Comparison of ENCODE assay signal across 9 cellular contexts in genomic region chr1:26290416-26291261, GRCh38. TPM values are rescaled to one million over a fixed set of nuclear protein-coding genes. Genes with fewer than 3 reads are reported as not detected.
DNase-seq lines count a peak whose midpoint lies in the region; ATAC-seq, FAIRE-seq and TF ChIP-seq lines count a peak whose summit lies in the region.
"Had no signal": no experiment of that assay in that cellular context is flagged by ENCODE, and none has a peak within 500 bp of the region (broad histone marks: within the 10 kb centered on the region; RNA-seq: fewer than 3 reads in every experiment).

No MANE protein-coding gene starts in this region.

- TF ChIP-seq CTCF in GM12865 (IDR thresholded peaks at IDR 0.05; ENCODE audit: insufficient read depth, low read depth, low read length, missing control alignments) (no peak), OCI-LY1 (IDR thresholded peaks at IDR 0.05; ENCODE audit: low read length) (no peak), endothelial cell (IDR thresholded peaks at IDR 0.05; ENCODE audit: unreplicated experiment) (no peak), psoas muscle (IDR thresholded peaks at IDR 0.05) (no peak)

- peak; percentile 24 for DNase-seq in GM12865 (ENCODE audit: low read depth)
- no peak for DNase-seq in endothelial cell (ENCODE audit: low spot score)
- peak; percentile 51 to 70 for DNase-seq in psoas muscle
- no peak for DNase-seq in H54 (ENCODE audit: insufficient read length, low spot score)
- DNase-seq in glomerular visceral epithelial cell (ENCODE audit: extremely low spot score): no peak

- H3K4me1 ChIP-seq in OCI-LY1 (ENCODE audit: insufficient read depth, low read length, severe bottlenecking) (peaks cover 69% of the 10 kb centered on the region), psoas muscle (peaks cover 18% of the 10 kb centered on the region)

- H3K4me3 Mint-ChIP-seq in endothelial cell (ENCODE audit: unreplicated experiment): peak overlapping the region; percentile 42

- H3K4me3 ChIP-seq in GM12865 (ENCODE audit: low read depth, low read length) (no peak overlapping the region), OCI-LY1 (ENCODE audit: low read depth, low read length, poor library complexity, severe bottlenecking) (peak overlapping the region; percentile 11), psoas muscle (no peak overlapping the region)

- no peak for TF ChIP-seq POLR2A in H54 (IDR thresholded peaks at IDR 0.05; ENCODE audit: low read depth, low read length)

- 66 to 81% (median 74%) methylated on average over 11 to 17 of the region's 17 CpGs for WGBS in psoas muscle, 3 donors

- H3K9ac ChIP-seq in OCI-LY1 (ENCODE audit: low read length): peak overlapping the region; percentile 77

- peaks cover 38% of the 10 kb centered on the region for H3K4me1 Mint-ChIP-seq in endothelial cell (ENCODE audit: unreplicated experiment)

- H3K9me2 ChIP-seq in OCI-LY1 (ENCODE audit: low read depth, low read length): no peaks in the 10 kb centered on the region

- no peak overlapping the region for H3K27ac Mint-ChIP-seq in endothelial cell (ENCODE audit: unreplicated experiment)

- ATAC-seq in psoas muscle (no peak), HG03097 (IDR thresholded peaks at IDR 0.05; ENCODE audit: low FRiP score, unreplicated experiment) (no peak), HG03469 (IDR thresholded peaks at IDR 0.05; ENCODE audit: unreplicated experiment) (no peak)

- H3K36me3 Mint-ChIP-seq in endothelial cell (ENCODE audit: low read depth, unreplicated experiment): peaks cover 7% of the 10 kb centered on the region

- H3K9me3 ChIP-seq in OCI-LY1 (ENCODE audit: low read length) (no peaks in the 10 kb centered on the region), psoas muscle (no peaks in the 10 kb centered on the region)

- no peaks in the 10 kb centered on the region for H3K79me2 ChIP-seq in OCI-LY1 (ENCODE audit: insufficient read depth, low read length)

- H3K27ac ChIP-seq in OCI-LY1 (ENCODE audit: low read depth, low read length, poor library complexity, severe bottlenecking) (peak overlapping the region; percentile 100), psoas muscle (peak overlapping the region; percentile 23)

- H3K9me3 Mint-ChIP-seq in endothelial cell (ENCODE audit: unreplicated experiment): no peaks in the 10 kb centered on the region

- intact Hi-C loops in psoas muscle (cut with DNase I): no loop called here

- H2AFZ ChIP-seq in OCI-LY1 (ENCODE audit: low read length): no peak overlapping the region

- FAIRE-seq in H54 (lab: Jason Lieb, UNC): no peak
- FAIRE-seq: G401.6 had no signal

- H3K36me3 ChIP-seq in OCI-LY1 (ENCODE audit: insufficient read depth, low read length) (peaks cover 14% of the 10 kb centered on the region; the same call in 1 of the 2 replicates), psoas muscle (ENCODE audit: insufficient read depth in 1 of 2, low read depth in 1 of 2) (no peaks in the 10 kb centered on the region)

- H4K20me1 ChIP-seq in OCI-LY1 (ENCODE audit: insufficient read depth, low read length): no peaks in the 10 kb centered on the region

- H3K27me3 ChIP-seq in OCI-LY1 (ENCODE audit: insufficient read depth, low read length) (no peaks in the 10 kb centered on the region), psoas muscle (ENCODE audit: insufficient read depth in 3 of 3, low read length in 2 of 3) (no peaks in the 10 kb centered on the region)

- H3F3A ChIP-seq in OCI-LY1 (ENCODE audit: insufficient read depth, low read length): peaks cover 22% of the 10 kb centered on the region; the same call in 1 of the 2 replicates

- H3K4me2 ChIP-seq in OCI-LY1 (ENCODE audit: low read length): peak overlapping the region; percentile 55

- no peaks in the 10 kb centered on the region for H3K27me3 Mint-ChIP-seq in endothelial cell (ENCODE audit: unreplicated experiment)

RNA-seq across cellular contexts. Expression of gene SH3BGRL3, which starts 10.8 kb away (rescaled TPM):
- total RNA-seq in endothelial cell (ENCODE audit: unreplicated experiment) (226 TPM), psoas muscle (10 to 100 TPM; 21.4 to 30.6 (median 22.6) TPM)
- 10 to 100 TPM; 10.9 to 78.1 (median 18.2) TPM for polyA plus RNA-seq in psoas muscle

RNA-seq across cellular contexts. Expression of gene UBXN11, which starts 15.8 kb away (rescaled TPM):
- 16.0 TPM for total RNA-seq in endothelial cell (ENCODE audit: unreplicated experiment)
- 1 to 10 TPM; 3.5 to 7.0 (median 3.9) TPM for total RNA-seq in psoas muscle
- 1 to 10 TPM; 3.9 to 6.8 (median 5.8) TPM for polyA plus RNA-seq in psoas muscle

RNA-seq across cellular contexts. Expression of gene CD52, which starts 27.1 kb away (rescaled TPM):
- total RNA-seq in endothelial cell (ENCODE audit: unreplicated experiment) (21.8 TPM), psoas muscle (1 to 10 TPM; 2.1 to 4.2 (median 4.1) TPM)
- 1 to 10 TPM; 2.9 to 3.9 (median 3.6) TPM for polyA plus RNA-seq in psoas muscle

RNA-seq across cellular contexts. Expression of gene CEP85, which starts 56.6 kb away (rescaled TPM):
- total RNA-seq in endothelial cell (ENCODE audit: unreplicated experiment) (9.7 TPM), psoas muscle (10 to 100 TPM; 16.0 to 52.5 (median 41.1) TPM)
- 10 to 100 TPM; 14.8 to 24.2 (median 18.0) TPM for polyA plus RNA-seq in psoas muscle

Comparison
In these comparisons a context has a peak if more than half of its experiments do, and no peak if none do; other contexts are left out.
1. DNase-seq: peak in GM12865 (single experiment) and psoas muscle (2 of 2); none in endothelial cell (single experiment), H54 (single experiment) and glomerular visceral epithelial cell (single experiment).